ENCODE assay signal across 8 cellular contexts in the genomic region with DNA sequence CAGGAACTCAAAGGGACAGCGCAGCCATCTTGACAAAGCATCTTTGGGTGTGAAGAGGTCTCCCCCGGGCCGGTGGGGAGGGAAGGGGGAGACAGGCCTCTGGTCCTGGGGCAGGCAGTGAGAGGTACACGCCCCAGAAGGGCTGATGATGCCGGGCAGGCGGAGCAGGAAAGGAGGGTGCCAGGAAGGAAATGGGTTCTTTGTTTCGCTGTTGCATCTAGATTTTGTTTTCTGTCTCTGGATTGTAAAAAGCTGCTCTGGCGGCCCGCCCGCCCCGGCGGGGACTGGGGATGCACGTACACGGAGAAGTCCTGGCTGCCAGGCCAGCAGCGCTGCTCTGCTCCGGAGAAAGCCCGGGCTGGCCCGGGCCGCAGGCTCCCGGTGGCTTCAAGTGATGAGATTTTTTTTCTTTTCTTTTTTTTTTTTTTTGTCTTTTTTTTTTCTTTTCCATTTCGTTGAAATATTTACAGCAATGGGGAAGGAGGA. TPM values are rescaled to one million over a fixed set of nuclear protein-coding genes. Genes with fewer than 3 reads are reported as not detected.
DNase-seq lines count a peak whose midpoint lies in the region; ATAC-seq, FAIRE-seq and TF ChIP-seq lines count a peak whose summit lies in the region.

No MANE protein-coding gene starts in this region.

- H3K4me3 ChIP-seq in HUES64 (ENCODE audit: low read length), result no peak overlapping the region
- H3K4me3 ChIP-seq in skeletal muscle cell (ENCODE audit: low read depth, low read length), result peak overlapping the region; percentile 0

- no peak for FAIRE-seq in HTR-8/SVneo (lab: Jason Lieb, UNC)

- intact Hi-C loops in Right ventricle myocardium superior (cut with DNase I), result loop anchor here (5.0 kb wide), 1 partner anchor 198 kb away; no protein-coding TSS in a partner anchor

- no peaks in the 10 kb centered on the region for H3K9me3 ChIP-seq in HUES64 (ENCODE audit: insufficient read depth, low read depth, low read length)

- peak; percentile 62 for DNase-seq in activated effector memory CD4-positive, alpha-beta T cell treated with Interleukin-2 at 50 U/mL for 16 hours
- DNase-seq in Right ventricle myocardium superior (peak; percentile 92), skeletal muscle cell (ENCODE audit: low read depth) (no peak), NCI-H1930 (lab: John Stamatoyannopoulos, UW) (no peak), iPS-NIHi7 (ENCODE audit: extremely low spot score) (no peak), HTR-8/SVneo (ENCODE audit: insufficient read length, low spot score) (no peak)

- H3K27me3 ChIP-seq in HUES64 (ENCODE audit: insufficient read depth, low read length), result no peaks in the 10 kb centered on the region

- TF ChIP-seq POLR2A in GM18505 (IDR thresholded peaks at IDR 0.05; ENCODE audit: borderline replicate concordance, extremely low read depth, insufficient read depth, insufficient read length), result no peak

- peaks cover 22% of the 10 kb centered on the region for H3K4me1 ChIP-seq in HUES64 (ENCODE audit: insufficient read depth, low read length)

- peak overlapping the region; percentile 41; the same call in 1 of the 2 replicates for H3K27ac ChIP-seq in HUES64 (ENCODE audit: low read depth, low read length)

- H3K36me3 ChIP-seq in HUES64 (ENCODE audit: insufficient read depth, low read length), result peaks cover 40% of the 10 kb centered on the region

- no peak overlapping the region for H3K9ac ChIP-seq in HUES64 (ENCODE audit: low read depth, low read length)

- ATAC-seq in Right ventricle myocardium superior (ENCODE audit: poor library complexity), result peak; percentile 73
- no peak for ATAC-seq in GM18505 (IDR thresholded peaks at IDR 0.05; ENCODE audit: unreplicated experiment)

- 89% methylated on average over 17 of the region's 21 CpGs for WGBS in HUES64

RNA-seq across cellular contexts. Expression of gene ASF1B, which starts 13.2 kb away (rescaled TPM):
- polyA plus RNA-seq in HUES64 (2013, experiment 1 of 2), result 33.9 TPM
- polyA plus RNA-seq in HUES64 (2013, experiment 2 of 2), result 33.5 TPM
- 1.00 TPM for total RNA-seq in Right ventricle myocardium superior

RNA-seq across cellular contexts. Expression of gene PRKACA, which starts 32.0 kb away (rescaled TPM):
- 34.4 TPM for polyA plus RNA-seq in HUES64 (2013, experiment 1 of 2)
- polyA plus RNA-seq in HUES64 (2013, experiment 2 of 2), result 43.0 TPM
- total RNA-seq in Right ventricle myocardium superior, result 460 TPM

RNA-seq across cellular contexts. Expression of gene ADGRL1, which starts 56.4 kb away (rescaled TPM):
- polyA plus RNA-seq in HUES64 (2013, experiment 1 of 2), result 60.2 TPM
- polyA plus RNA-seq in HUES64 (2013, experiment 2 of 2), result 61.1 TPM
- total RNA-seq in Right ventricle myocardium superior, result 20.0 TPM

RNA-seq across cellular contexts. Expression of gene SAMD1, which starts 59.0 kb away (rescaled TPM):
- 51.0 TPM for polyA plus RNA-seq in HUES64 (2013, experiment 1 of 2)
- 57.8 TPM for polyA plus RNA-seq in HUES64 (2013, experiment 2 of 2)
- total RNA-seq in Right ventricle myocardium superior, result 51.1 TPM

Comparison
In these comparisons a context has a peak if more than half of its experiments do, and no peak if none do; other contexts are left out.
1. DNase-seq: peak in activated effector memory CD4-positive, alpha-beta T cell treated with Interleukin-2 at 50 U/mL for 16 hours (single experiment) and Right ventricle myocardium superior (single experiment); none in skeletal muscle cell (single experiment), NCI-H1930 (0 of 2), iPS-NIHi7 (single experiment) and HTR-8/SVneo (single experiment).